ENCODE assay signal across 9 cellular contexts in genomic region chr2:44748-45341, GRCh38. TPM values are rescaled to one million over a fixed set of nuclear protein-coding genes. Genes with fewer than 3 reads are reported as not detected.
DNase-seq lines count a peak whose midpoint lies in the region; ATAC-seq and TF ChIP-seq lines count a peak whose summit lies in the region.
"Had no signal": no experiment of that assay in that cellular context is flagged by ENCODE, and none has a peak within 500 bp of the region (broad histone marks: within the 10 kb centered on the region; RNA-seq: fewer than 3 reads in every experiment).

No MANE protein-coding gene starts in this region.

- no peaks in the 10 kb centered on the region for H3K79me1 ChIP-seq in mesendoderm (ENCODE audit: low read length)

- H3K9me3 ChIP-seq in heart right ventricle (no peaks in the 10 kb centered on the region), uterus (no peaks in the 10 kb centered on the region)
- H3K9me3 ChIP-seq: psoas muscle had no signal

- peak overlapping the region; percentile 92 for H3K4me2 ChIP-seq in mesendoderm (ENCODE audit: low read length)

- H3K9ac ChIP-seq in mesendoderm (ENCODE audit: low read length): no peak overlapping the region

- TF ChIP-seq CTCF in heart right ventricle (IDR thresholded peaks at IDR 0.05) (no peak), chondrocyte (IDR thresholded peaks at IDR 0.05) (no peak), uterus (IDR thresholded peaks at IDR 0.05) (no peak)

- H3K4ac ChIP-seq in mesendoderm (ENCODE audit: low read depth, low read length): no peak overlapping the region

- H3K36me3 ChIP-seq in heart right ventricle (no peaks in the 10 kb centered on the region), mesendoderm (ENCODE audit: control insufficient read depth, insufficient read depth, low read length) (no peaks in the 10 kb centered on the region), uterus (no peaks in the 10 kb centered on the region)

- no peak overlapping the region for H2BK120ac ChIP-seq in mesendoderm (ENCODE audit: low read depth, low read length)

- peaks cover 0 to 28% (median 14%) of the 10 kb centered on the region in 9 donors for H3K4me1 ChIP-seq in heart right ventricle
- no peaks in the 10 kb centered on the region for H3K4me1 ChIP-seq in mesendoderm (ENCODE audit: control insufficient read depth, low read depth, low read length)
- peaks cover 0 to 3% of the 10 kb centered on the region in 2 donors for H3K4me1 ChIP-seq in uterus

- peaks cover 2% of the 10 kb centered on the region for H3K79me2 ChIP-seq in mesendoderm (ENCODE audit: control insufficient read depth, insufficient read depth, low read length)

- peaks cover 49% of the 10 kb centered on the region for H3K27me3 Mint-ChIP-seq in chondrocyte (ENCODE audit: low read depth)

- H2AK5ac ChIP-seq in mesendoderm (ENCODE audit: low read length): no peak overlapping the region

- WGBS in heart right ventricle, 2 donors: 34 to 41% methylated on average over 6 of the region's 6 CpGs
- WGBS in mesendoderm (ENCODE audit: extremely low coverage, insufficient coverage, low lambda C conversion rate): no CpG with 5 or more reads among the region's 6 CpGs

- H3K27ac Mint-ChIP-seq in chondrocyte (ENCODE audit: unreplicated experiment): no peak overlapping the region

- no peak overlapping the region for H2BK15ac ChIP-seq in mesendoderm (replicated peaks; ENCODE audit: low read depth)

- H3K56ac ChIP-seq in mesendoderm (ENCODE audit: low read length): no peak overlapping the region

- peak overlapping the region; percentile 62 for H3K4me3 Mint-ChIP-seq in chondrocyte (ENCODE audit: unreplicated experiment)

- H3K9me3 Mint-ChIP-seq in chondrocyte (ENCODE audit: low read depth): no peaks in the 10 kb centered on the region

- no peak overlapping the region for H3K18ac ChIP-seq in mesendoderm (ENCODE audit: low read length)

- no peak overlapping the region for H2BK5ac ChIP-seq in mesendoderm (ENCODE audit: low read length)

- peak overlapping the region in 8 of 10 donors; percentile 49 to 60 (median 56) for H3K4me3 ChIP-seq in heart right ventricle
- H3K4me3 ChIP-seq in mesendoderm (ENCODE audit: low read length): no peak overlapping the region
- H3K4me3 ChIP-seq in uterus: peak overlapping the region; percentile 46 to 79

- H3K27ac ChIP-seq in heart right ventricle (peak overlapping the region in 1 of 10 donors; percentile 35), mesendoderm (ENCODE audit: low read depth, low read length) (no peak overlapping the region), uterus (peak overlapping the region in 1 of 2 donors; percentile 90)
- H3K27ac ChIP-seq: psoas muscle had no signal

- H3K4me1 Mint-ChIP-seq in chondrocyte (ENCODE audit: low read depth): peaks cover 15% of the 10 kb centered on the region

- DNase-seq in heart right ventricle (no peak), left cardiac atrium (no peak), chondrocyte (ENCODE audit: low spot score) (no peak), mesendoderm (peak; percentile 39), uterus (no peak), HEK293T (ENCODE audit: extremely low spot score) (no peak), AML-193 (lab: John Stamatoyannopoulos, UW) (no peak), T-helper 9 cell (no peak)
- DNase-seq: psoas muscle had no signal

- peaks cover 1% of the 10 kb centered on the region for H3K36me3 Mint-ChIP-seq in chondrocyte (ENCODE audit: low read depth)

- peaks cover 0 to 76% (median 56%) of the 10 kb centered on the region in 7 donors for H3K27me3 ChIP-seq in heart right ventricle
- no peaks in the 10 kb centered on the region for H3K27me3 ChIP-seq in mesendoderm (ENCODE audit: insufficient read depth, low read length, poor library complexity)
- H3K27me3 ChIP-seq in uterus: no peaks in the 10 kb centered on the region

- H4K5ac ChIP-seq in mesendoderm (ENCODE audit: low read length): no peak overlapping the region

- no peak overlapping the region for H3K23ac ChIP-seq in mesendoderm (ENCODE audit: low read length)

- intact Hi-C loops in heart right ventricle (cut with DNase I) (no loop called here), left cardiac atrium (cut with DNase I) (no loop called here), uterus (cut with DNase I; ENCODE audit: low total_unique reads) (no loop called here)

- CTCF ChIA-PET in HEK293T (lab: Yijun Ruan, JAX): no interaction called here

- POLR2A ChIA-PET in HEK293T (lab: Yijun Ruan, JAX): no interaction called here

- H4K8ac ChIP-seq in mesendoderm (ENCODE audit: low read depth, low read length): no peak overlapping the region

- TF ChIP-seq POLR2A in uterus (IDR thresholded peaks at IDR 0.05): no peak

- no peak for ATAC-seq in heart right ventricle
- no peak for ATAC-seq in left cardiac atrium
- ATAC-seq: psoas muscle had no signal

TF ChIP-seq in HEK293T, 16 proteins besides CTCF, POLR2A, EP300 and RAD21:
- TF ChIP-seq SP1 (IDR thresholded peaks at IDR 0.05) (no peak), FOXK2 (IDR thresholded peaks at IDR 0.05) (no peak), ARNT (IDR thresholded peaks at IDR 0.05) (no peak), TARDBP (IDR thresholded peaks at IDR 0.05) (no peak)

RNA-seq across cellular contexts. Expression of gene FAM110C, which starts 1.5 kb away (rescaled TPM):
- total RNA-seq in heart right ventricle: 1 to 10 TPM; 1.7 to 5.2 (median 3.0) TPM
- polyA plus RNA-seq in heart right ventricle: under 1 TPM; 0.66 to 0.68 TPM
- total RNA-seq in left cardiac atrium: 1 to 10 TPM; 5.3 to 6.2 TPM
- total RNA-seq in chondrocyte: 0.22 to 1.7 TPM (median 1.3 TPM) in 3 replicates
- polyA plus RNA-seq in mesendoderm (2013, experiment 1 of 2): 2.6 TPM
- polyA plus RNA-seq in mesendoderm (2013, experiment 2 of 2): 3.1 TPM
- 10 to 100 TPM in 2 of 4 donors, 1 to 10 TPM in 1, under 1 TPM in 1; 0.51 to 13.2 (median 8.5) TPM for total RNA-seq in uterus
